23 cellular contexts compared by ENCODE assay signal in genomic region chr3:196458063-196458462, GRCh38. TPM values are rescaled to one million over a fixed set of nuclear protein-coding genes. Genes with fewer than 3 reads are reported as not detected.
"Had no signal": no experiment of that assay in that cellular context is flagged by ENCODE, and none has a peak within 500 bp of the region (broad histone marks: within the 10 kb centered on the region; RNA-seq: fewer than 3 reads in every experiment).

No MANE protein-coding gene starts in this region.

- H3K9me3 Mint-ChIP-seq: brain, nephron progenitor cell, WTC11 had no signal

- H3K4me1 ChIP-seq: foreskin keratinocyte, left ventricle myocardium inferior, prostate gland had no signal

- H3K27me3 ChIP-seq: foreskin keratinocyte had no signal

- H3K4me1 Mint-ChIP-seq: brain, nephron progenitor cell, WTC11 had no signal

- ATAC-seq: activated naive CD4-positive, alpha-beta T cell treated with anti-CD3 and anti-CD28 coated beads, Interleukin-2, amount 50 U/mL, for 72 hours; foreskin keratinocyte; right cardiac atrium; stimulated activated naive CD8-positive, alpha-beta T cell treated with anti-CD3 and anti-CD28 coated beads, Interleukin-15, Interleukin-2, amounts not matched to agents 100 U/mL and 50 U/mL, for 24 hours; WTC11 had no signal

- H3K36me3 ChIP-seq: prostate gland had no signal

- H3K36me3 Mint-ChIP-seq: type B pancreatic cell, WTC11 had no signal

- H3K4me3 ChIP-seq: left ventricle myocardium inferior, prostate gland had no signal

- H3K27ac Mint-ChIP-seq: activated CD4-positive, alpha-beta memory T cell treated with anti-CD3 and anti-CD28 coated beads, Interleukin-2, amount 10 ng/mL, durations not matched to agents 7 days and 5 days; activated T-cell treated with anti-CD3 and anti-CD28 coated beads, Interleukin-2, amount 50 U/mL, for 24 hours; brain; type B pancreatic cell; WTC11 had no signal

- DNase-seq: activated CD4-positive, alpha-beta memory T cell treated with anti-CD3 and anti-CD28 coated beads, Interleukin-2, amount 10 ng/mL, durations not matched to agents 7 days and 5 days; activated CD4-positive, alpha-beta T cell treated with anti-CD3 and anti-CD28 coated beads for 4 hours; activated effector memory CD4-positive, alpha-beta T cell treated with anti-CD3 and anti-CD28 coated beads, Interleukin-2, amount 50 U/mL, for 16 hours; activated T-cell treated with anti-CD3 and anti-CD28 coated beads, Interleukin-2, amount 50 U/mL, for 24 hours; amygdala; effector CD8-positive, alpha-beta T cell; foreskin keratinocyte; glutamatergic neuron; hypothalamus; left ventricle myocardium inferior; nephron progenitor cell; right cardiac atrium; stimulated activated CD4-positive, alpha-beta T cell treated with anti-CD3 and anti-CD28 coated beads, Interleukin-4, amount 100 ng/mL, for 24 hours; stimulated activated naive CD8-positive, alpha-beta T cell treated with anti-CD3 and anti-CD28 coated beads, Interleukin-15, Interleukin-2, amounts not matched to agents 100 U/mL and 50 U/mL, for 24 hours had no signal

- H3K4me3 Mint-ChIP-seq: activated CD4-positive, alpha-beta memory T cell treated with anti-CD3 and anti-CD28 coated beads, Interleukin-2, amount 10 ng/mL, durations not matched to agents 7 days and 5 days; activated T-cell treated with anti-CD3 and anti-CD28 coated beads, Interleukin-2, amount 50 U/mL, for 24 hours; brain; nephron progenitor cell; type B pancreatic cell; WTC11 had no signal

- H3K27me3 Mint-ChIP-seq: activated CD4-positive, alpha-beta memory T cell treated with anti-CD3 and anti-CD28 coated beads, Interleukin-2, amount 10 ng/mL, durations not matched to agents 7 days and 5 days; activated T-cell treated with anti-CD3 and anti-CD28 coated beads, Interleukin-2, amount 50 U/mL, for 24 hours; brain; type B pancreatic cell had no signal

- H3K27ac ChIP-seq: foreskin keratinocyte, left ventricle myocardium inferior, prostate gland had no signal

- H3K9me3 ChIP-seq: left ventricle myocardium inferior, prostate gland had no signal

RNA-seq across cellular contexts. Expression of gene SMCO1, which starts 57.1 kb away (rescaled TPM):
- total RNA-seq: activated CD4-positive, alpha-beta memory T cell treated with anti-CD3 and anti-CD28 coated beads, Interleukin-2, amount 10 ng/mL, durations not matched to agents 7 days and 5 days; activated naive CD4-positive, alpha-beta T cell treated with anti-CD3 and anti-CD28 coated beads, Interleukin-2, amount 50 U/mL, for 72 hours; foreskin keratinocyte; kidney epithelial cell; mucosa of gallbladder; omental fat pad; prostate gland; WTC11 had no signal
- polyA plus RNA-seq: foreskin keratinocyte, small intestine had no signal
